In genomic region chr1:190244406-190244805, GRCh38 we compare ENCODE assay signal across 17 cellular contexts.
"Had no signal": no experiment of that assay in that cellular context is flagged by ENCODE, and none has a peak within 500 bp of the region (broad histone marks: within the 10 kb centered on the region; RNA-seq: fewer than 3 reads in every experiment).

No MANE protein-coding gene starts in this region.

- H3K4me3 ChIP-seq: heart left ventricle, lung, psoas muscle, right lobe of liver, tibial artery, upper lobe of left lung, uterus had no signal

- H3K9me3 ChIP-seq: heart left ventricle, psoas muscle, right lobe of liver, tibial artery, upper lobe of left lung, uterus had no signal

- H3K27ac ChIP-seq: heart left ventricle, parathyroid adenoma, psoas muscle, right lobe of liver, tibial artery, upper lobe of left lung, uterus had no signal

- H3K79me2 ChIP-seq: parathyroid adenoma had no signal

- H3K27me3 ChIP-seq: heart left ventricle, right lobe of liver, tibial artery, upper lobe of left lung, uterus had no signal

- DNase-seq: effector memory CD4-positive, alpha-beta T cell; heart left ventricle; hippocampal formation; left colon; left ventricle myocardium superior; mesenchymal stem cell; midbrain; psoas muscle; retina; right lobe of liver; stimulated activated CD4-positive, alpha-beta T cell treated with anti-CD3 and anti-CD28 coated beads, Interleukin-4, amount 100 ng/mL, for 1 hour; stimulated activated CD8-positive, alpha-beta memory T cell treated with anti-CD3 and anti-CD28 coated beads, Interleukin-4, amount 100 ng/mL, for 48 hours; tibial artery; upper lobe of left lung; uterus had no signal

- H2AFZ ChIP-seq: parathyroid adenoma had no signal

- H3K9ac ChIP-seq: parathyroid adenoma had no signal

- H3K36me3 ChIP-seq: heart left ventricle, right lobe of liver, tibial artery, upper lobe of left lung, uterus had no signal
